1 cellular context compared by ENCODE assay signal in the genomic region with DNA sequence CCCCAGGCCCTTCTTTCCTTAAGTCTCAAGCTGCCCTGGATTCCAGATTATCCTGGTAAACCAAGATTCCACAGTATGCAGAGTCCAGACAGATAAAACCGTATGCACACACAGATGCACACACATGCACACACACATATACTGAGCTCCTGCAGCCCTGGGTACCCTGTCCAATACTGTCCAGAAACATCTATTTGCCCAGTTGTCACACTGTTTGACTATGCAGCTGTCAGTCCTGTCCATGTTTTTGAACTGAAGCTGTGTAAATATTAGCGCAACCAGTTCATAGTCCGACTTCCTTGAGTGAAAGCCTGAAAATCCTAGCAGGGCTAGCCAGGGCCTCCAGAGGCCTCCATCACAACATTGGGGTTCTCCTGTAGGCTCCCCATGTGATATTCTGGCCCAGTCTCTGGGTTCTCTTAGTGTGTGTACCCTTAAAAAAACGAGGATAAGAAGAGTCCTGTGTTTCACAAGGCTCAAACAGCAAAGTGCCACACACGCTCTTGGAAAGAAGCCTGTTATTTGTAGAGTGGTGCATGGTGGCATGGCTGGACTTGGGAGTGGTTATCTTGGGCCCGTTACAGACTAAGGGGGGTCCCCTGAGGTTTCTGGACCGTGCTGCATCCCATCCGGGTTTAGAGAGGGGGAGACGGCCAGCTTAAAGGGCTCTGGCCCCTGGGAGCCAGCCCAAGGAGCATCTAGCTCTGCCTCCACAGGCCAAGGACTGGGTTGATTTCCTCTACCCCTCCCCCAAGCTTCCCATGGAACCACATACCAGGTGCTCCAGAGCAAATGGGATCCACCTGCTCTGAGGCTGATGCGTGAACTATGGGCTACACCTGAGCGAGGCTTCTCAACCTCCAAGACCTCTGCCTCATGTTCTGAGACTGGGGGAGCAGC.
TF ChIP-seq lines count a peak whose summit lies in the region.

No MANE protein-coding gene starts in this region.

TF ChIP-seq in K562, 482 proteins besides CTCF, POLR2A, EP300 and RAD21:
- TF ChIP-seq KLF16 (IDR thresholded peaks at IDR 0.05) (no peak), ZFPM2 (CRISPR knock-in tag; IDR thresholded peaks at IDR 0.05) (no peak), RFX7 (CRISPR knock-in tag; IDR thresholded peaks at IDR 0.05) (no peak), ZNF3 (CRISPR knock-in tag; IDR thresholded peaks at IDR 0.05) (no peak), MTA1 (IDR thresholded peaks at IDR 0.05; ENCODE audit: borderline replicate concordance) (no peak), ZNF184 (CRISPR knock-in tag; IDR thresholded peaks at IDR 0.05) (no peak), ZBED1 (IDR thresholded peaks at IDR 0.05) (no peak), CSDE1 (IDR thresholded peaks at IDR 0.05) (no peak), KDM2B (CRISPR knock-in tag; IDR thresholded peaks at IDR 0.05) (no peak), ZNF165 (CRISPR knock-in tag; IDR thresholded peaks at IDR 0.05; ENCODE audit: borderline replicate concordance) (no peak), PYGO2 (tag; IDR thresholded peaks at IDR 0.05) (no peak), CREM (IDR thresholded peaks at IDR 0.05; ENCODE audit: low read depth) (no peak), MYC (IDR thresholded peaks at IDR 0.05; ENCODE audit: low read depth, low read length) (no peak), MYC (CRISPR knock-in tag; IDR thresholded peaks at IDR 0.05; ENCODE audit: borderline replicate concordance, low read depth) (no peak), PTTG1 (tag; IDR thresholded peaks at IDR 0.05; ENCODE audit: low read depth) (no peak), SMAD4 (CRISPR knock-in tag; conservative IDR thresholded peaks at IDR 0.05) (no peak), ZNF232 (CRISPR knock-in tag; IDR thresholded peaks at IDR 0.05) (no peak), ZC3H4 (CRISPR knock-in tag; IDR thresholded peaks at IDR 0.05; ENCODE audit: borderline replicate concordance) (no peak)
- TF ChIP-seq, protein P1, sequence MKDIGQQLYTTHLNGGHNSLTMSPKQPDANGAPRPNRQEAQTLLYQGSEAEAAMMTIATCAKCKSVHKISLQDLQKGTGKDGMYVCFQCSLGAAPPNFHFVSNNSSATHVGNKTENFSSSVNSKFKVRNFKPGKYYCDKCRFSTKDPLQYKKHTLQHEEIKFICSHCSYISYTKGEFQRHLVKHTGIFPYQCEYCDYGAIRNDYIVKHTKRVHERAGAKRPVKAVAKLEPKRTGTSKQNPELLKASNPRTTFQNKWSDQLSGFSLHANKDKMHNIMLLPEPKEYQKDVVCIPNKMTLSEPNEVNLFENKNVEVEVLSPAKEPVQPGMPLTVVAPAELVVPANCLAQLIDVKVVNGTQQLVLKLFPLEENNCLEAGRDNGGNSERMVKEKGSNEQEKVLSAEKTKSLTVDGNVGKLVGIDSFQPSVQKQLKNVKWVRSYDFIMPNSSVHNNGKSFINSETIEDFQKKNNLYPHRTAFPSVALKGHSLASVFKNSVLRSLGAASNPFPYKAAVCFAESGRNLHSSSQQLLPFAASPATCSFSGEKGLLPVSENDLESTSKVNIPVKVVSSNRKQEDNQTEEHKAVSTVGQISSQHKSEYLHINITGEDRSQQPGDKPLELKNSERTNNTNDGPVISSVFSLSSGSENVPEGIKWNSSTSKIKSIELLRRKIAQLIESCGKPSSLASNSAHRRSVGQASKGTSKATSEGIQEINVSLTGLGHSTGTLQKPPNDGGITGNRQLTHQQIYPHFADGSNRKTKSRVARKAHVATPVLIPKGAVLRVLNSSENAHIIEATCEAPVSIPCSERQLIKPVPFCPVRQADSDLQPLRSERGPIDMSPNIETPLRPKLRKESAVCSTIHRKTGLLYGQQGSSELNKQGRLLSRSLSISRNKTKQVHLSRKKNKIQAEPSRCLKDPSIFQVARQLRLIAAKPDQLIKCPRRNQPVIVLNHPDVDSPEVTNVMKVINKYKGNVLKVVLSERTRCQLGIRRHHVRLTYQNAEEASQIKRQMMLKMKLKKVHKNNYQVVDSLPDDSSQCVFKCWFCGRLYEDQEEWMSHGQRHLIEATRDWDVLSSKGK (CRISPR knock-in tag; IDR thresholded peaks at IDR 0.05): no peak
- TF ChIP-seq, protein P2, sequence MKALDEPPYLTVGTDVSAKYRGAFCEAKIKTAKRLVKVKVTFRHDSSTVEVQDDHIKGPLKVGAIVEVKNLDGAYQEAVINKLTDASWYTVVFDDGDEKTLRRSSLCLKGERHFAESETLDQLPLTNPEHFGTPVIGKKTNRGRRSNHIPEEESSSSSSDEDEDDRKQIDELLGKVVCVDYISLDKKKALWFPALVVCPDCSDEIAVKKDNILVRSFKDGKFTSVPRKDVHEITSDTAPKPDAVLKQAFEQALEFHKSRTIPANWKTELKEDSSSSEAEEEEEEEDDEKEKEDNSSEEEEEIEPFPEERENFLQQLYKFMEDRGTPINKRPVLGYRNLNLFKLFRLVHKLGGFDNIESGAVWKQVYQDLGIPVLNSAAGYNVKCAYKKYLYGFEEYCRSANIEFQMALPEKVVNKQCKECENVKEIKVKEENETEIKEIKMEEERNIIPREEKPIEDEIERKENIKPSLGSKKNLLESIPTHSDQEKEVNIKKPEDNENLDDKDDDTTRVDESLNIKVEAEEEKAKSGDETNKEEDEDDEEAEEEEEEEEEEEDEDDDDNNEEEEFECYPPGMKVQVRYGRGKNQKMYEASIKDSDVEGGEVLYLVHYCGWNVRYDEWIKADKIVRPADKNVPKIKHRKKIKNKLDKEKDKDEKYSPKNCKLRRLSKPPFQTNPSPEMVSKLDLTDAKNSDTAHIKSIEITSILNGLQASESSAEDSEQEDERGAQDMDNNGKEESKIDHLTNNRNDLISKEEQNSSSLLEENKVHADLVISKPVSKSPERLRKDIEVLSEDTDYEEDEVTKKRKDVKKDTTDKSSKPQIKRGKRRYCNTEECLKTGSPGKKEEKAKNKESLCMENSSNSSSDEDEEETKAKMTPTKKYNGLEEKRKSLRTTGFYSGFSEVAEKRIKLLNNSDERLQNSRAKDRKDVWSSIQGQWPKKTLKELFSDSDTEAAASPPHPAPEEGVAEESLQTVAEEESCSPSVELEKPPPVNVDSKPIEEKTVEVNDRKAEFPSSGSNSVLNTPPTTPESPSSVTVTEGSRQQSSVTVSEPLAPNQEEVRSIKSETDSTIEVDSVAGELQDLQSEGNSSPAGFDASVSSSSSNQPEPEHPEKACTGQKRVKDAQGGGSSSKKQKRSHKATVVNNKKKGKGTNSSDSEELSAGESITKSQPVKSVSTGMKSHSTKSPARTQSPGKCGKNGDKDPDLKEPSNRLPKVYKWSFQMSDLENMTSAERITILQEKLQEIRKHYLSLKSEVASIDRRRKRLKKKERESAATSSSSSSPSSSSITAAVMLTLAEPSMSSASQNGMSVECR (CRISPR knock-in tag; IDR thresholded peaks at IDR 0.05): no peak
- TF ChIP-seq, protein P3, sequence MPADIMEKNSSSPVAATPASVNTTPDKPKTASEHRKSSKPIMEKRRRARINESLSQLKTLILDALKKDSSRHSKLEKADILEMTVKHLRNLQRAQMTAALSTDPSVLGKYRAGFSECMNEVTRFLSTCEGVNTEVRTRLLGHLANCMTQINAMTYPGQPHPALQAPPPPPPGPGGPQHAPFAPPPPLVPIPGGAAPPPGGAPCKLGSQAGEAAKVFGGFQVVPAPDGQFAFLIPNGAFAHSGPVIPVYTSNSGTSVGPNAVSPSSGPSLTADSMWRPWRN (IDR thresholded peaks at IDR 0.05; ENCODE audit: low read depth): no peak
